ENCODE assay signal across 1 cellular context in the genomic region with DNA sequence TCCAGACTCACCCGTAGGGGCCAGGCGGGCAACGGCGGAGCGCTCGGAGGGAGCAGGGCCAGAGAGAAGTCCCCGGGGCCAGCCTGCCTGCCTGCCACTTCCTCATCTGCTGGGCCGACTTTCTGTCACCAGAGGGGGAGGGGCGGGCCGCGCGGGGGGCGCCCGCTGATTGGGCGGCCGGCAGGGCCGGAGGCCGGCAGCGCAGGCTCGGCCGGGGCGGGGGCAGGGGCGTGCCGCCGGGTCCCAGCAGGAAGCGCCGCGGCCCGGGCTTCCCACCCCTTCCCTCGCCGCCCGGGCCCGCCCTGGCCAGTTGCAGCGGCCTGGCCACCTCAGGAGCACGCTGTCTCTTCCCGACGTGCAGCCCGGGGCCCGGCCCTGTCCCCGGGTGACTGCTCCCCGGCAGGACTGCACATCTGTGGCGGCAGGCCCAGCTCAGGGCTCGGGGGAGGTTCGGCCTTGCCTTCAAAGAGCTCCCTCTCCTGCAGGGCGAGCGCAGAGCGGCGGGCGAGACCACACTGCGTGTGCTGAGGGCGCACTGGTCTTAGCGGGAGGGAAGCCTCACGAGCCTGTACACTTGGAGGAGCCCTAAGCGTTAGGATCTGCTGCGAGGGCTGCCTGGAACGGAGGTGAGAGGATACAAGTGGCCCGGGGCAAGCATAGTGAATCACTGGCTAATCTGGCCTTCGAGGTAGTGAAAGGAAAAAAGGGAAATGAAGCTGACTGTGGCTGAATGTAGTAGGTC.
TF ChIP-seq lines count a peak whose summit lies in the region.

ELOVL1 (minus strand) TSS at position 108 of the 742 bp plus-strand sequence. CDS start 2,402 bp downstream, outside the sequence.

TF ChIP-seq in HepG2, 621 proteins besides CTCF, POLR2A, EP300 and RAD21 (continued from another document and continues in another):
- TF ChIP-seq, protein P1, sequence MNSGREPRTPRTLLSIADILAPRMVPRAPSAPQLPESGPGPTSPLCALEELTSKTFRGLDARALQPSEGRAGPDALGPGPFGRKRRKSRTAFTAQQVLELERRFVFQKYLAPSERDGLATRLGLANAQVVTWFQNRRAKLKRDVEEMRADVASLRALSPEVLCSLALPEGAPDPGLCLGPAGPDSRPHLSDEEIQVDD (CRISPR knock-in tag; IDR thresholded peaks at IDR 0.05; ENCODE audit: borderline replicate concordance) = peak; percentile 77; the same call in 1 of the 2 replicates
- 0 out of 2 replicates have a peak, but pooled peaks have one; percentile 20 for TF ChIP-seq HOXA7 (CRISPR knock-in tag; IDR thresholded peaks at IDR 0.05)
- 0 out of 2 replicates have a peak, but pooled peaks have one; percentile 54 for TF ChIP-seq ZFP36L1 (CRISPR knock-in tag; IDR thresholded peaks at IDR 0.05)
- 0 out of 2 replicates have a peak, but pooled peaks have one; percentile 66 for TF ChIP-seq ZNF724P (CRISPR knock-in tag; IDR thresholded peaks at IDR 0.05; ENCODE audit: borderline replicate concordance)
- TF ChIP-seq, protein P2, sequence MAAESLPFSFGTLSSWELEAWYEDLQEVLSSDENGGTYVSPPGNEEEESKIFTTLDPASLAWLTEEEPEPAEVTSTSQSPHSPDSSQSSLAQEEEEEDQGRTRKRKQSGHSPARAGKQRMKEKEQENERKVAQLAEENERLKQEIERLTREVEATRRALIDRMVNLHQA (CRISPR knock-in tag; IDR thresholded peaks at IDR 0.05) = no peak
- TF ChIP-seq AKNA (CRISPR knock-in tag; IDR thresholded peaks at IDR 0.05; ENCODE audit: borderline replicate concordance) = no peak
- TF ChIP-seq, protein P3, sequence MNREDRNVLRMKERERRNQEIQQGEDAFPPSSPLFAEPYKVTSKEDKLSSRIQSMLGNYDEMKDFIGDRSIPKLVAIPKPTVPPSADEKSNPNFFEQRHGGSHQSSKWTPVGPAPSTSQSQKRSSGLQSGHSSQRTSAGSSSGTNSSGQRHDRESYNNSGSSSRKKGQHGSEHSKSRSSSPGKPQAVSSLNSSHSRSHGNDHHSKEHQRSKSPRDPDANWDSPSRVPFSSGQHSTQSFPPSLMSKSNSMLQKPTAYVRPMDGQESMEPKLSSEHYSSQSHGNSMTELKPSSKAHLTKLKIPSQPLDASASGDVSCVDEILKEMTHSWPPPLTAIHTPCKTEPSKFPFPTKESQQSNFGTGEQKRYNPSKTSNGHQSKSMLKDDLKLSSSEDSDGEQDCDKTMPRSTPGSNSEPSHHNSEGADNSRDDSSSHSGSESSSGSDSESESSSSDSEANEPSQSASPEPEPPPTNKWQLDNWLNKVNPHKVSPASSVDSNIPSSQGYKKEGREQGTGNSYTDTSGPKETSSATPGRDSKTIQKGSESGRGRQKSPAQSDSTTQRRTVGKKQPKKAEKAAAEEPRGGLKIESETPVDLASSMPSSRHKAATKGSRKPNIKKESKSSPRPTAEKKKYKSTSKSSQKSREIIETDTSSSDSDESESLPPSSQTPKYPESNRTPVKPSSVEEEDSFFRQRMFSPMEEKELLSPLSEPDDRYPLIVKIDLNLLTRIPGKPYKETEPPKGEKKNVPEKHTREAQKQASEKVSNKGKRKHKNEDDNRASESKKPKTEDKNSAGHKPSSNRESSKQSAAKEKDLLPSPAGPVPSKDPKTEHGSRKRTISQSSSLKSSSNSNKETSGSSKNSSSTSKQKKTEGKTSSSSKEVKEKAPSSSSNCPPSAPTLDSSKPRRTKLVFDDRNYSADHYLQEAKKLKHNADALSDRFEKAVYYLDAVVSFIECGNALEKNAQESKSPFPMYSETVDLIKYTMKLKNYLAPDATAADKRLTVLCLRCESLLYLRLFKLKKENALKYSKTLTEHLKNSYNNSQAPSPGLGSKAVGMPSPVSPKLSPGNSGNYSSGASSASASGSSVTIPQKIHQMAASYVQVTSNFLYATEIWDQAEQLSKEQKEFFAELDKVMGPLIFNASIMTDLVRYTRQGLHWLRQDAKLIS (CRISPR knock-in tag; IDR thresholded peaks at IDR 0.05) = no peak; the same call in 1 of the 2 replicates
- TF ChIP-seq FLYWCH1 (CRISPR knock-in tag; IDR thresholded peaks at IDR 0.05) = no peak
- TF ChIP-seq ZNF564 (CRISPR knock-in tag; IDR thresholded peaks at IDR 0.05) = peak; percentile 54; the same call in 1 of the 2 replicates
- TF ChIP-seq, protein P4, sequence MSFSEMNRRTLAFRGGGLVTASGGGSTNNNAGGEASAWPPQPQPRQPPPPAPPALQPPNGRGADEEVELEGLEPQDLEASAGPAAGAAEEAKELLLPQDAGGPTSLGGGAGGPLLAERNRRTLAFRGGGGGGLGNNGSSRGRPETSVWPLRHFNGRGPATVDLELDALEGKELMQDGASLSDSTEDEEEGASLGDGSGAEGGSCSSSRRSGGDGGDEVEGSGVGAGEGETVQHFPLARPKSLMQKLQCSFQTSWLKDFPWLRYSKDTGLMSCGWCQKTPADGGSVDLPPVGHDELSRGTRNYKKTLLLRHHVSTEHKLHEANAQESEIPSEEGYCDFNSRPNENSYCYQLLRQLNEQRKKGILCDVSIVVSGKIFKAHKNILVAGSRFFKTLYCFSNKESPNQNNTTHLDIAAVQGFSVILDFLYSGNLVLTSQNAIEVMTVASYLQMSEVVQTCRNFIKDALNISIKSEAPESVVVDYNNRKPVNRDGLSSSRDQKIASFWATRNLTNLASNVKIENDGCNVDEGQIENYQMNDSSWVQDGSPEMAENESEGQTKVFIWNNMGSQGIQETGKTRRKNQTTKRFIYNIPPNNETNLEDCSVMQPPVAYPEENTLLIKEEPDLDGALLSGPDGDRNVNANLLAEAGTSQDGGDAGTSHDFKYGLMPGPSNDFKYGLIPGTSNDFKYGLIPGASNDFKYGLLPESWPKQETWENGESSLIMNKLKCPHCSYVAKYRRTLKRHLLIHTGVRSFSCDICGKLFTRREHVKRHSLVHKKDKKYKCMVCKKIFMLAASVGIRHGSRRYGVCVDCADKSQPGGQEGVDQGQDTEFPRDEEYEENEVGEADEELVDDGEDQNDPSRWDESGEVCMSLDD (CRISPR knock-in tag; IDR thresholded peaks at IDR 0.05; ENCODE audit: borderline replicate concordance) = 0 out of 2 replicates have a peak, but pooled peaks have one; percentile 51
- peak; percentile 93; the same call in 1 of the 2 replicates for TF ChIP-seq ZNF704 (CRISPR knock-in tag; IDR thresholded peaks at IDR 0.05; ENCODE audit: borderline replicate concordance)
- no peak for TF ChIP-seq ATF7 (IDR thresholded peaks at IDR 0.05)
- TF ChIP-seq ATF7 (CRISPR knock-in tag; IDR thresholded peaks at IDR 0.05) = no peak
- peak; percentile 36; the same call in 1 of the 2 replicates for TF ChIP-seq DNMT1 (CRISPR knock-in tag; IDR thresholded peaks at IDR 0.05)
- no peak for TF ChIP-seq ZNF569 (CRISPR knock-in tag; IDR thresholded peaks at IDR 0.05; ENCODE audit: borderline replicate concordance)
- TF ChIP-seq, protein P5, sequence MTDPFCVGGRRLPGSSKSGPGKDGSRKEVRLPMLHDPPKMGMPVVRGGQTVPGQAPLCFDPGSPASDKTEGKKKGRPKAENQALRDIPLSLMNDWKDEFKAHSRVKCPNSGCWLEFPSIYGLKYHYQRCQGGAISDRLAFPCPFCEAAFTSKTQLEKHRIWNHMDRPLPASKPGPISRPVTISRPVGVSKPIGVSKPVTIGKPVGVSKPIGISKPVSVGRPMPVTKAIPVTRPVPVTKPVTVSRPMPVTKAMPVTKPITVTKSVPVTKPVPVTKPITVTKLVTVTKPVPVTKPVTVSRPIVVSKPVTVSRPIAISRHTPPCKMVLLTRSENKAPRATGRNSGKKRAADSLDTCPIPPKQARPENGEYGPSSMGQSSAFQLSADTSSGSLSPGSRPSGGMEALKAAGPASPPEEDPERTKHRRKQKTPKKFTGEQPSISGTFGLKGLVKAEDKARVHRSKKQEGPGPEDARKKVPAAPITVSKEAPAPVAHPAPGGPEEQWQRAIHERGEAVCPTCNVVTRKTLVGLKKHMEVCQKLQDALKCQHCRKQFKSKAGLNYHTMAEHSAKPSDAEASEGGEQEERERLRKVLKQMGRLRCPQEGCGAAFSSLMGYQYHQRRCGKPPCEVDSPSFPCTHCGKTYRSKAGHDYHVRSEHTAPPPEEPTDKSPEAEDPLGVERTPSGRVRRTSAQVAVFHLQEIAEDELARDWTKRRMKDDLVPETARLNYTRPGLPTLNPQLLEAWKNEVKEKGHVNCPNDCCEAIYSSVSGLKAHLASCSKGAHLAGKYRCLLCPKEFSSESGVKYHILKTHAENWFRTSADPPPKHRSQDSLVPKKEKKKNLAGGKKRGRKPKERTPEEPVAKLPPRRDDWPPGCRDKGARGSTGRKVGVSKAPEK (CRISPR knock-in tag; IDR thresholded peaks at IDR 0.05; ENCODE audit: borderline replicate concordance) = no peak
- TF ChIP-seq ZNF562 (CRISPR knock-in tag; IDR thresholded peaks at IDR 0.05; ENCODE audit: borderline replicate concordance) = peak; percentile 63; the same call in 1 of the 2 replicates
- no peak for TF ChIP-seq GMEB1 (CRISPR knock-in tag; IDR thresholded peaks at IDR 0.05; ENCODE audit: borderline replicate concordance)
- TF ChIP-seq HNF4A (CRISPR knock-in tag; IDR thresholded peaks at IDR 0.05) = no peak; the same call in 1 of the 2 replicates
- TF ChIP-seq, protein P6, sequence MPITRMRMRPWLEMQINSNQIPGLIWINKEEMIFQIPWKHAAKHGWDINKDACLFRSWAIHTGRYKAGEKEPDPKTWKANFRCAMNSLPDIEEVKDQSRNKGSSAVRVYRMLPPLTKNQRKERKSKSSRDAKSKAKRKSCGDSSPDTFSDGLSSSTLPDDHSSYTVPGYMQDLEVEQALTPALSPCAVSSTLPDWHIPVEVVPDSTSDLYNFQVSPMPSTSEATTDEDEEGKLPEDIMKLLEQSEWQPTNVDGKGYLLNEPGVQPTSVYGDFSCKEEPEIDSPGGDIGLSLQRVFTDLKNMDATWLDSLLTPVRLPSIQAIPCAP (CRISPR knock-in tag; IDR thresholded peaks at IDR 0.05; ENCODE audit: low read depth) = 0 out of 2 replicates have a peak, but pooled peaks have one; percentile 33
- TF ChIP-seq ZNF572 (CRISPR knock-in tag; IDR thresholded peaks at IDR 0.05) = no peak
- no peak for TF ChIP-seq FOXM1 (CRISPR knock-in tag; IDR thresholded peaks at IDR 0.05)
- TF ChIP-seq GABPB1 (CRISPR knock-in tag; IDR thresholded peaks at IDR 0.05) = peak; percentile 85
- peak; percentile 35; the same call in 1 of the 2 replicates for TF ChIP-seq SIX1 (CRISPR knock-in tag; IDR thresholded peaks at IDR 0.05; ENCODE audit: borderline replicate concordance)
- peak; percentile 64; the same call in 1 of the 2 replicates for TF ChIP-seq ZNF335 (CRISPR knock-in tag; IDR thresholded peaks at IDR 0.05)
- TF ChIP-seq TP53 (CRISPR knock-in tag; conservative IDR thresholded peaks at IDR 0.05) = no peak
- peak; percentile 69 for TF ChIP-seq ZNF768 (CRISPR knock-in tag; IDR thresholded peaks at IDR 0.05)
- TF ChIP-seq ZNF260 (CRISPR knock-in tag; IDR thresholded peaks at IDR 0.05; ENCODE audit: borderline replicate concordance, low read depth) = no peak
- TF ChIP-seq ZNF383 (CRISPR knock-in tag; IDR thresholded peaks at IDR 0.05; ENCODE audit: borderline replicate concordance) = no peak
- TF ChIP-seq, protein P7, sequence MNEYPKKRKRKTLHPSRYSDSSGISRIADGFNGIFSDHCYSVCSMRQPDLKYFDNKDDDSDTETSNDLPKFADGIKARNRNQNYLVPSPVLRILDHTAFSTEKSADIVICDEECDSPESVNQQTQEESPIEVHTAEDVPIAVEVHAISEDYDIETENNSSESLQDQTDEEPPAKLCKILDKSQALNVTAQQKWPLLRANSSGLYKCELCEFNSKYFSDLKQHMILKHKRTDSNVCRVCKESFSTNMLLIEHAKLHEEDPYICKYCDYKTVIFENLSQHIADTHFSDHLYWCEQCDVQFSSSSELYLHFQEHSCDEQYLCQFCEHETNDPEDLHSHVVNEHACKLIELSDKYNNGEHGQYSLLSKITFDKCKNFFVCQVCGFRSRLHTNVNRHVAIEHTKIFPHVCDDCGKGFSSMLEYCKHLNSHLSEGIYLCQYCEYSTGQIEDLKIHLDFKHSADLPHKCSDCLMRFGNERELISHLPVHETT (CRISPR knock-in tag; conservative IDR thresholded peaks at IDR 0.05) = peak; percentile 60; the same call in 1 of the 2 replicates
